8 cellular contexts compared by ENCODE assay signal in the genomic region with DNA sequence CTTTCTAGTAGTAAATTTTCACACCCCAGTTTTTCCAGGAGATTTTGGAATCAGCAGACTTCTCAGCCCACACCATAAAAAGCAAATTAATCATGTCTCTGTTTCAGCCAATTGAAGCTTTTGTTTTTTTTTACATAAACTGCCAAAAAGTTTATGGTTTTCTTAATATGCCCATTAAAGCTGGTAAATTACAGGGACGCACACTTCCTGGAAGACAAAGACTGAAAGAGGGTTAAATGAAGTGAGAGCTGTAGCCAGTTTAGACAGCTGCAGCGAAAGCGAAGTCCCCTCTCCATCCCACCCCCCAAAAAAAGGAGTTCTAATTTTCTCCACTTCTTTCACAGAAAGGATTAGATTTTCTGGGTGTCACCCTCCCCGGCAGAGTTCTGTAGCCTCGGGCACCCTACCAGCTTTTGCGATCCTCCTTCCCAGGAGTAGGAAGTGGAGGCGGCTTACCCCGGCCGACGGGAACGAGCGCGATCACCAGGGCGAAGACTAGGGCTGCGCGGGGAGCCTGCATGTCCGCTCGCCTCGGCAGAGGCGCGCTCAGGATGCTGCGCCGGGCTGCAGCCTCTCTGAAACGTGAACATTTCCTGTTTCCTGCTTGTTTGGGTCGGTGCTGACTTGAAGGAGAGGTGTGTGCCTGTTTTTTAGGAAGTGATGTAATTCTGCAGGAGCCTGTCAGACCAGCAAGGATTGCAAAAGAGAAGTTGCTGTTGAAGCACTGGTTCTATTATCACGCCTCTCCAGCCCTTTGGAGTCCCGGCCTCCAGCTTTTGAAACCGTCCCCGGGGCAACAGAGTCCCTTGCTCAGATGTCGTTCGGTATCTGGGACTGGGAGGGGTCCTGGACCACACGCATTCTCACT. TPM values are rescaled to one million over a fixed set of nuclear protein-coding genes. Genes with fewer than 3 reads are reported as not detected.
DNase-seq lines count a peak whose midpoint lies in the region; ATAC-seq and TF ChIP-seq lines count a peak whose summit lies in the region.

A gene with protein sequence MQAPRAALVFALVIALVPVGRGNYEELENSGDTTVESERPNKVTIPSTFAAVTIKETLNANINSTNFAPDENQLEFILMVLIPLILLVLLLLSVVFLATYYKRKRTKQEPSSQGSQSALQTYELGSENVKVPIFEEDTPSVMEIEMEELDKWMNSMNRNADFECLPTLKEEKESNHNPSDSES (minus strand): TSS at position 584 of the 868 bp plus-strand sequence. CDS start 64 bp downstream, at position 520.

- no peak for TF ChIP-seq CTCF in endothelial cell (IDR thresholded peaks at IDR 0.05; ENCODE audit: unreplicated experiment)
- TF ChIP-seq CTCF in mucosa of descending colon (IDR thresholded peaks at IDR 0.05): no peak

- H3K9me3 Mint-ChIP-seq in endothelial cell (ENCODE audit: unreplicated experiment): no peaks in the 10 kb centered on the region

- DNase-seq in NCI-H82 (lab: John Stamatoyannopoulos, UW) (peak; percentile 17), NCI-H82 treated with DMSO at 0.1 percent for 48 hours (lab: John Stamatoyannopoulos, UW; ENCODE audit: unreplicated experiment) (no peak), NCI-H69 (lab: John Stamatoyannopoulos, UW) (peak; percentile 84), endothelial cell (ENCODE audit: low spot score) (peak; percentile 79), mucosa of descending colon (peak; percentile 68 to 84 (median 82))
- peak; percentile 16 to 34 for DNase-seq in activated CD8-positive, alpha-beta memory T cell treated with anti-CD3 and anti-CD28 coated beads for 4 hours (ENCODE audit: low read depth in 2 of 2)
- peak; percentile 28 to 37 for DNase-seq in stimulated activated CD8-positive, alpha-beta memory T cell treated with anti-CD3 and anti-CD28 coated beads, Interleukin-2, amount 100 ng/mL, for 1 hour (ENCODE audit: low read depth in 2 of 2)

- H3K4me1 Mint-ChIP-seq in endothelial cell (ENCODE audit: unreplicated experiment): peaks cover 30% of the 10 kb centered on the region

- intact Hi-C loops in mucosa of descending colon (cut with DNase I, micrococcal nuclease): no loop called here

- H3K4me1 ChIP-seq in mucosa of descending colon (ENCODE audit: low read depth): peaks cover 11% of the 10 kb centered on the region

- no peaks in the 10 kb centered on the region for H3K9me3 ChIP-seq in mucosa of descending colon

- H3K27me3 Mint-ChIP-seq in endothelial cell (ENCODE audit: unreplicated experiment): peaks cover 11% of the 10 kb centered on the region

- ATAC-seq in HG02885 (IDR thresholded peaks at IDR 0.05; ENCODE audit: poor library complexity, unreplicated experiment) (peak; percentile 77), mucosa of descending colon (peak; percentile 89)

- H3K36me3 ChIP-seq in mucosa of descending colon (ENCODE audit: low read depth): no peaks in the 10 kb centered on the region

- H3K4me3 Mint-ChIP-seq in endothelial cell (ENCODE audit: unreplicated experiment): peak within 1 kb of the TSS; percentile 89

- H3K4me3 ChIP-seq in mucosa of descending colon: peak within 1 kb of the TSS; percentile 1

- H3K36me3 Mint-ChIP-seq in endothelial cell (ENCODE audit: low read depth, unreplicated experiment): no peaks in the 10 kb centered on the region

- peak within 1 kb of the TSS; percentile 94 for H3K27ac Mint-ChIP-seq in endothelial cell (ENCODE audit: unreplicated experiment)

RNA-seq across cellular contexts. Expression of the gene that starts here (rescaled TPM):
- total RNA-seq in endothelial cell (ENCODE audit: unreplicated experiment): 6.7 TPM
- 1 to 10 TPM; 1.5 to 6.5 (median 1.8) TPM for total RNA-seq in mucosa of descending colon
